ENCODE assay signal across 8 cellular contexts in the genomic region with DNA sequence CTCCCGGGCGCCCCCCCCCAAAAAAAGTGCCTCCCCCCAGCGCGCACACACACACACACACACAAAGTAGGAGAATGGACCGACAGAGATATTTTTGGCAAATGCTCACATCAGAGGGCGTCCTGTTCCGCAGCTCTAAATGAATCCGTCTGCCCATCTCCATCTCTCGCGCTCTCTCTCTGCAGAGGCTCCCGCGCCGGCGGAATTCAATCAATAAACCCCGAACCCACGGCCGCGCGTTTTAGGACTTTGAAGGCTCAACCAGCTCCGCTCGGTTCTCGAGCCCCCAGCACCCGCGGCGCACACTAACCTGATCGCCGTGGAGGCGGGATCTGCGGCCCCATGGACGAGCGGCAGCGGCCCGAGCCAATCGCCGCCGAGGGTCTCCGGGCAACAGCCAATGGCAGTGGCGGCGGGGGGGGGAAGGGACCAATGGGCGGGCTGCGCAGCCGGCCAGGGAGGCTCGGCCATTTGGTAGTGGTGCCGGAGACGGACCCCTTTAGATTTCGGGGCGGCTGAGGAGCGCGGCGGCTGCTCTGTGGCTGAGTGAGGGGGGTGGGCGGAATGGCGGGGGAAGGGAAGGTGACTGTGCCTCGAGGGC. TPM values are rescaled to one million over a fixed set of nuclear protein-coding genes. Genes with fewer than 3 reads are reported as not detected.
A peak's percentile ranks its signal among the peaks of the same experiment; 100 is the strongest.
DNase-seq lines count a peak whose midpoint lies in the region; TF ChIP-seq lines count a peak whose summit lies in the region.

A gene (minus strand): TSS at position 307 of the 601 bp plus-strand sequence. CDS start 144 bp downstream, at position 163.

- peak within 1 kb of the TSS; percentile 99 for H3K4me3 Mint-ChIP-seq in neural crest cell

- H3K36me3 ChIP-seq in MG63 = peaks cover 10% of the 10 kb centered on the region
- H3K36me3 ChIP-seq in stomach smooth muscle (ENCODE audit: control insufficient read depth in 2 of 2, insufficient read depth in 2 of 2, low read length in 2 of 2) = no peaks in the 10 kb centered on the region

- H3K27me3 ChIP-seq in MG63 (no peaks in the 10 kb centered on the region), stomach smooth muscle (ENCODE audit: control insufficient read depth in 1 of 2, insufficient read depth in 2 of 2, low read length in 2 of 2) (no peaks in the 10 kb centered on the region)

- H3K4me1 ChIP-seq in stomach smooth muscle (ENCODE audit: control insufficient read depth, insufficient read depth, low read length) = peaks cover 17% of the 10 kb centered on the region

- DNase-seq in Daoy (ENCODE audit: low read depth) (peak; percentile 97), GOT3 (lab: John Stamatoyannopoulos, UW) (peak; percentile 88), MG63 (peak; percentile 99), SIG-M5 (lab: John Stamatoyannopoulos, UW) (peak; percentile 50), activated gamma-delta T cell (lab: John Stamatoyannopoulos, UW) (peak; percentile 96), fibroblast of the conjunctiva (ENCODE audit: low read depth) (peak; percentile 82), neural crest cell (ENCODE audit: low read depth, low spot score) (peak; percentile 100)

- peaks cover 41% of the 10 kb centered on the region for H3K4me1 Mint-ChIP-seq in neural crest cell

- H3K27ac ChIP-seq in stomach smooth muscle (ENCODE audit: low read length) = peak within 1 kb of the TSS; percentile 92

- H3K27ac Mint-ChIP-seq in neural crest cell (ENCODE audit: unreplicated experiment) = peak within 1 kb of the TSS; percentile 98

- TF ChIP-seq CTCF in neural crest cell (conservative IDR thresholded peaks at IDR 0.05) = no peak

- H3K36me3 Mint-ChIP-seq in neural crest cell (ENCODE audit: low read depth) = peaks cover 10% of the 10 kb centered on the region

- H3K4me3 ChIP-seq in MG63 = peak within 1 kb of the TSS; percentile 87
- peak within 1 kb of the TSS; percentile 92 to 94 for H3K4me3 ChIP-seq in stomach smooth muscle (ENCODE audit: low read length in 2 of 2)

- H3K9ac ChIP-seq in stomach smooth muscle (ENCODE audit: low read length in 2 of 2) = peak within 1 kb of the TSS; percentile 87 to 92

- H3K9me3 ChIP-seq in MG63 = no peaks in the 10 kb centered on the region
- H3K9me3 ChIP-seq in stomach smooth muscle (ENCODE audit: control insufficient read depth in 2 of 2, low read length in 2 of 2) = no peaks in the 10 kb centered on the region

- H3K9me3 Mint-ChIP-seq in neural crest cell = no peaks in the 10 kb centered on the region

- peaks cover 6% of the 10 kb centered on the region for H3K27me3 Mint-ChIP-seq in neural crest cell (ENCODE audit: low read depth)

RNA-seq across cellular contexts. Expression of the gene that starts here (rescaled TPM):
- 104 and 152 TPM in 2 replicates for total RNA-seq in Daoy (2014; rRNA removed; shearing (Covaris generic))
- total RNA-seq in MG63 (2014; rRNA removed; shearing (Covaris generic); ENCODE audit: low replicate concordance) = 44.3 and 47.5 TPM in 2 replicates
- total RNA-seq in neural crest cell = 355 and 367 TPM in 2 replicates

Comparison
In these comparisons a context has a peak if more than half of its experiments do, and no peak if none do; other contexts are left out.
1. Peak in every context shown above with its lines: DNase-seq, H3K4me3 ChIP-seq and H3K27ac ChIP-seq.
2. DNase-seq: peak in every context shown above with its lines; median percentile 100 in neural crest cell; 99 in MG63; 97 in Daoy; 96 in activated gamma-delta T cell; 88 in GOT3; 82 in fibroblast of the conjunctiva; 50 in SIG-M5.